ENCODE assay signal across 19 cellular contexts in the genomic region with DNA sequence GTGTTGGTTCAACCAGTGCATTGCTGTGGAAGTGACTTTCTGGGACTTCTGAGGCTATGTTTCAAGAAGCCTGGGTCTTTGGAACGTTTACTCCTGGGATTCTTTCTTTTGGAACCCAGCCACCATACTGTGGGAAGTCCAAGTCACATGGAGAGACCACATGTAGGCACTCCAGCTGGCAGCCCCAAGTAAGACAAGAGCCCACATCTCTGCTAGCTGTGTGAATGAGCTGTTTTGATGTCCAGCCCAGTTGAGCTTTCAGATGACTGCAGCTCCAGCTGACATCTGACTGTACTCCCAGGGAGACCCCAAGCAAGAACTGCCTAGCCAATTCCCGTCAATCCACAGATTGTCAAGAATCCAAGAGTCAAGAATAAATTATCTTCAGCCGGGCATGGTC.
"Had no signal": no experiment of that assay in that cellular context is flagged by ENCODE, and none has a peak within 500 bp of the region (broad histone marks: within the 10 kb centered on the region; RNA-seq: fewer than 3 reads in every experiment).

No MANE protein-coding gene starts in this region.

- H3K36me3 Mint-ChIP-seq: activated naive CD8-positive, alpha-beta T cell; natural killer cell treated with Interleukin-12 subunit alpha and Interleukin-12 subunit beta and Interleukin-15 and Interleukin-18, amount 100 ng/mL, for 72 hours; type B pancreatic cell had no signal

- H3K4me3 ChIP-seq: dorsolateral prefrontal cortex, right atrium auricular region, skin epidermis, suprapubic skin had no signal

- H3K27me3 ChIP-seq: foreskin keratinocyte, right atrium auricular region, suprapubic skin had no signal

- H3K27ac ChIP-seq: dorsolateral prefrontal cortex, foreskin keratinocyte, right atrium auricular region, skin epidermis, suprapubic skin had no signal

- H3K9me3 Mint-ChIP-seq: endodermal cell; natural killer cell treated with Interleukin-12 subunit alpha and Interleukin-12 subunit beta and Interleukin-15 and Interleukin-18, amount 100 ng/mL, for 72 hours had no signal

- H3K4me3 Mint-ChIP-seq: activated CD4-positive, alpha-beta T cell treated with anti-CD3 and anti-CD28 coated beads, Interleukin-2, amount 10 ng/mL, durations not matched to agents 7 days and 5 days; activated naive CD8-positive, alpha-beta T cell; activated T-cell treated with anti-CD3 and anti-CD28 coated beads, Interleukin-2, amount 50 U/mL, for 72 hours; endodermal cell; natural killer cell treated with Interleukin-12 subunit alpha and Interleukin-12 subunit beta and Interleukin-15 and Interleukin-18, amount 100 ng/mL, for 72 hours; type B pancreatic cell had no signal

- H3K4me1 Mint-ChIP-seq: activated CD4-positive, alpha-beta T cell treated with anti-CD3 and anti-CD28 coated beads, Interleukin-2, amount 10 ng/mL, durations not matched to agents 7 days and 5 days had no signal

- H3K27ac Mint-ChIP-seq: activated CD4-positive, alpha-beta T cell treated with anti-CD3 and anti-CD28 coated beads, Interleukin-2, amount 10 ng/mL, durations not matched to agents 7 days and 5 days; activated naive CD8-positive, alpha-beta T cell; activated T-cell treated with anti-CD3 and anti-CD28 coated beads, Interleukin-2, amount 50 U/mL, for 72 hours; endodermal cell; natural killer cell treated with Interleukin-12 subunit alpha and Interleukin-12 subunit beta and Interleukin-15 and Interleukin-18, amount 100 ng/mL, for 72 hours; type B pancreatic cell had no signal

- H3K9me3 ChIP-seq: right atrium auricular region, suprapubic skin had no signal

- ATAC-seq: activated T-cell treated with anti-CD3 and anti-CD28 coated beads, Interleukin-2, amount 50 U/mL, for 72 hours; foreskin keratinocyte; natural killer cell treated with Interleukin-12 subunit alpha and Interleukin-12 subunit beta and Interleukin-15 and Interleukin-18, amount 100 ng/mL, for 72 hours; stimulated activated naive CD8-positive, alpha-beta T cell treated with anti-CD3 and anti-CD28 coated beads, Interleukin-15, Interleukin-2, amounts not matched to agents 100 U/mL and 50 U/mL, for 24 hours had no signal

- H3K36me3 ChIP-seq: right atrium auricular region, suprapubic skin had no signal

- H3K4me1 ChIP-seq: right atrium auricular region, suprapubic skin had no signal

- H3K27me3 Mint-ChIP-seq: activated CD4-positive, alpha-beta T cell treated with anti-CD3 and anti-CD28 coated beads, Interleukin-2, amount 10 ng/mL, durations not matched to agents 7 days and 5 days; activated naive CD8-positive, alpha-beta T cell; type B pancreatic cell had no signal

- DNase-seq: activated CD4-positive, alpha-beta T cell treated with anti-CD3 and anti-CD28 coated beads, Interleukin-2, amount 10 ng/mL, durations not matched to agents 7 days and 5 days; activated CD4-positive, CD25-positive, alpha-beta regulatory T cell; activated CD8-positive, alpha-beta memory T cell treated with anti-CD3 and anti-CD28 coated beads, Interleukin-2, amount 50 U/mL, for 48 hours; activated gamma-delta T cell treated with Interleukin-2 at 50 U/mL for 16 hours; activated T-cell treated with anti-CD3 and anti-CD28 coated beads, Interleukin-2, amount 50 U/mL, for 72 hours; dorsolateral prefrontal cortex; endodermal cell; foreskin keratinocyte; mesendoderm; posterior cingulate gyrus; stimulated activated CD4-positive, alpha-beta T cell treated with anti-CD3 and anti-CD28 coated beads, Interleukin-4, amount 100 ng/mL, for 4 hours; stimulated activated CD8-positive, alpha-beta memory T cell treated with anti-CD3 and anti-CD28 coated beads, Interleukin-4, amount 100 ng/mL, for 48 hours; stimulated activated naive CD8-positive, alpha-beta T cell treated with anti-CD3 and anti-CD28 coated beads, Interleukin-15, Interleukin-2, amounts not matched to agents 100 U/mL and 50 U/mL, for 24 hours had no signal
